25 cellular contexts compared by ENCODE assay signal in the genomic region with DNA sequence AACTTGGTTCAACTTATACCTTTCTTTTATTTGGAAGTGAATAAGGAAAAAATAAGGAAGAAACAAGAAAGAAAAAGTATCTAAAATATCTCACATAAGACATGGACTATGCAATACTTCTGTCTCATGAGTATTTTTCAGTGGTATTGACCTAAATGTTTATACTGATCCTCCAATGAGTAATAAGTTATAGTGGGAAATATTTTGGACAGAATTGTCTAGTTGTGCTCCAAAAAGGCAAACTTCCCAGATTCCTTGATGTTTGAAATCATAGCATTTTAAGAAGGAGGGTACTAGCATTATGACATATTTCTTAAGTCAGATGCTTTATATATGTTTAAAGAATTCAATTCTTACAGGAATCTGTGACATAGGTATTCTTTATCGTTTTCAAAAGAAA. TPM values are rescaled to one million over a fixed set of nuclear protein-coding genes. Genes with fewer than 3 reads are reported as not detected.
DNase-seq lines count a peak whose midpoint lies in the region; ATAC-seq, FAIRE-seq and TF ChIP-seq lines count a peak whose summit lies in the region.
"Had no signal": no experiment of that assay in that cellular context is flagged by ENCODE, and none has a peak within 500 bp of the region (broad histone marks: within the 10 kb centered on the region; RNA-seq: fewer than 3 reads in every experiment).

No MANE protein-coding gene starts in this region.

- no peak for ATAC-seq in A549
- ATAC-seq in GM21529 (IDR thresholded peaks at IDR 0.05; ENCODE audit: unreplicated experiment): no peak
- ATAC-seq: HCT116, Panc1 had no signal

- in situ Hi-C loops in GM23248 (cut with MboI): no loop called here

- H3K27me3 Mint-ChIP-seq in astrocyte (ENCODE audit: low read depth, unreplicated experiment): no peaks in the 10 kb centered on the region
- peaks cover 3% of the 10 kb centered on the region for H3K27me3 Mint-ChIP-seq in activated CD4-positive, alpha-beta memory T cell treated with anti-CD3 and anti-CD28 coated beads for 36 hours

- H3K27ac Mint-ChIP-seq in astrocyte (ENCODE audit: unreplicated experiment): no peak overlapping the region
- H3K27ac Mint-ChIP-seq in activated CD4-positive, alpha-beta memory T cell treated with anti-CD3 and anti-CD28 coated beads for 36 hours: no peak overlapping the region
- H3K27ac Mint-ChIP-seq: B cell, CD14-positive monocyte had no signal

- DNase-seq in A549 (ENCODE audit: low read depth in 1 of 2, low spot score in 1 of 2): no peak
- peak; percentile 52 for DNase-seq in GM23248
- DNase-seq in astrocyte (ENCODE audit: low read depth): peak; percentile 49
- DNase-seq in fibroblast of pulmonary artery (ENCODE audit: low read depth): peak; percentile 30
- DNase-seq in SK-N-SH: no peak
- no peak for DNase-seq in activated CD4-positive, alpha-beta memory T cell treated with anti-CD3 and anti-CD28 coated beads for 36 hours
- no peak for DNase-seq in activated gamma-delta T cell treated with Interleukin-2 at 50 U/mL for 16 hours
- DNase-seq: DMS53; NCI-H1105; NCI-H2081; NCI-H2171; NCI-H345; NCI-H524; NCI-H774; NK-92 treated with Interleukin-12 subunit alpha and Interleukin-12 subunit beta, amount 100 ng/mL, for 24 hours had no signal

- TF ChIP-seq EP300 in A549 (IDR thresholded peaks at IDR 0.05) (no peak), SK-N-SH (IDR thresholded peaks at IDR 0.05; ENCODE audit: borderline replicate concordance in 1 of 2, low read depth in 1 of 2, low read length in 1 of 2) (no peak)

- intact Hi-C loops in activated CD4-positive, alpha-beta memory T cell treated with anti-CD3 and anti-CD28 coated beads for 36 hours (cut with micrococcal nuclease): loop anchor here (5.0 kb wide), 1 partner anchor 556 kb away; no protein-coding TSS in a partner anchor

- peaks cover 60% of the 10 kb centered on the region for H3K4me1 Mint-ChIP-seq in astrocyte (ENCODE audit: low read depth, unreplicated experiment)
- peaks cover 2% of the 10 kb centered on the region for H3K4me1 Mint-ChIP-seq in activated CD4-positive, alpha-beta memory T cell treated with anti-CD3 and anti-CD28 coated beads for 36 hours (ENCODE audit: low read depth)
- H3K4me1 Mint-ChIP-seq: B cell had no signal

- peaks cover 66% of the 10 kb centered on the region for H3F3A ChIP-seq in GM23248 (ENCODE audit: insufficient read depth)
- peaks cover 51% of the 10 kb centered on the region for H3F3A ChIP-seq in SK-N-SH (replicated peaks; ENCODE audit: insufficient read depth)

- H3K4me3 ChIP-seq in A549 (no peak overlapping the region), GM23248 (no peak overlapping the region), astrocyte (ENCODE audit: insufficient read depth, low read depth, low read length) (no peak overlapping the region), fibroblast of pulmonary artery (replicated peaks; ENCODE audit: low read depth, low read length) (no peak overlapping the region), SK-N-SH (ENCODE audit: low read depth in 2 of 2, low read length in 1 of 2) (no peak overlapping the region)

- H3K4me2 ChIP-seq in A549 (no peak overlapping the region), GM23248 (ENCODE audit: unreplicated experiment) (no peak overlapping the region), astrocyte (ENCODE audit: low read length) (no peak overlapping the region), SK-N-SH (no peak overlapping the region)
- H3K4me2 ChIP-seq: KMS-11 had no signal

- H3K36me3 Mint-ChIP-seq in astrocyte (ENCODE audit: low read depth, unreplicated experiment): no peaks in the 10 kb centered on the region
- no peaks in the 10 kb centered on the region for H3K36me3 Mint-ChIP-seq in activated CD4-positive, alpha-beta memory T cell treated with anti-CD3 and anti-CD28 coated beads for 36 hours
- H3K36me3 Mint-ChIP-seq: CD14-positive monocyte had no signal

- CTCF ChIA-PET in A549 (lab: Yijun Ruan, JAX): interaction anchor here (1.0 to 3.3 kb wide), 2 partner anchors 51 to 392 kb away, joined by 3 to 21 read pairs; no protein-coding TSS in a partner anchor
- CTCF ChIA-PET in SK-N-SH (lab: Yijun Ruan, JAX): interaction anchor here (1.0 to 3.8 kb wide), 2 partner anchors 7 to 51 kb away, joined by 3 to 45 read pairs; no protein-coding TSS in a partner anchor
- CTCF ChIA-PET in activated CD4-positive, alpha-beta memory T cell treated with anti-CD3 and anti-CD28 coated beads for 36 hours (lab: Charles Lee): no interaction called here

- H3K27ac ChIP-seq in A549 (peak overlapping the region; percentile 57 to 69; a peak in 4 of 6 replicates), GM23248 (peak overlapping the region; percentile 92), astrocyte (ENCODE audit: low read depth, low read length) (peak overlapping the region; percentile 88), SK-N-SH (ENCODE audit: low read depth in 2 of 2, low read length in 1 of 2) (peak overlapping the region in 1 of 2 experiments; percentile 88; a peak in 1 of 4 replicates)
- H3K27ac ChIP-seq: 22Rv1, KMS-11 had no signal

- H3K9me3 Mint-ChIP-seq in astrocyte (ENCODE audit: unreplicated experiment): peaks cover 1% of the 10 kb centered on the region
- H3K9me3 Mint-ChIP-seq in activated CD4-positive, alpha-beta memory T cell treated with anti-CD3 and anti-CD28 coated beads for 36 hours: no peaks in the 10 kb centered on the region
- H3K9me3 Mint-ChIP-seq: CD14-positive monocyte had no signal

- FAIRE-seq in A549 (lab: Jason Lieb, UNC) (peak; percentile 23), astrocyte (lab: Jason Lieb, UNC) (no peak)
- FAIRE-seq: D721Med, H1, HTR-8/SVneo had no signal

- H3K27me3 ChIP-seq in GM23248 (replicated peaks; ENCODE audit: insufficient read depth) (no peaks in the 10 kb centered on the region), astrocyte (ENCODE audit: insufficient read depth, low read length) (no peaks in the 10 kb centered on the region), SK-N-SH (ENCODE audit: insufficient read depth) (no peaks in the 10 kb centered on the region)

- TF ChIP-seq RAD21 in A549 (conservative IDR thresholded peaks at IDR 0.05 in 1 of 2, IDR thresholded peaks at IDR 0.05 in 1 of 2) (no peak), SK-N-SH (IDR thresholded peaks at IDR 0.05; ENCODE audit: low read length) (no peak)

- H3K9me2 ChIP-seq in GM23248 (ENCODE audit: insufficient read depth): no peaks in the 10 kb centered on the region
- no peaks in the 10 kb centered on the region for H3K9me2 ChIP-seq in SK-N-SH

- no peaks in the 10 kb centered on the region for H3K36me3 ChIP-seq in GM23248 (ENCODE audit: low read depth)
- H3K36me3 ChIP-seq in astrocyte (ENCODE audit: insufficient read depth, low read length): no peaks in the 10 kb centered on the region
- no peaks in the 10 kb centered on the region for H3K36me3 ChIP-seq in SK-N-SH (replicated peaks in 1 of 2; ENCODE audit: control insufficient read depth in 1 of 2, insufficient read depth in 2 of 2, low read length in 1 of 2)

- TF ChIP-seq POLR2A in A549 (IDR thresholded peaks at IDR 0.05; ENCODE audit: low read length): no peak

- no peak overlapping the region for H3K4me3 Mint-ChIP-seq in astrocyte (ENCODE audit: unreplicated experiment)
- H3K4me3 Mint-ChIP-seq in activated CD4-positive, alpha-beta memory T cell treated with anti-CD3 and anti-CD28 coated beads for 36 hours: no peak overlapping the region
- H3K4me3 Mint-ChIP-seq: B cell, CD14-positive monocyte had no signal

- TF ChIP-seq CTCF in A549 (IDR thresholded peaks at IDR 0.05) (no peak), astrocyte (IDR thresholded peaks at IDR 0.05; ENCODE audit: insufficient read depth, low read depth, low read length) (no peak), fibroblast of pulmonary artery (IDR thresholded peaks at IDR 0.05; ENCODE audit: low read length, missing control alignments) (no peak), SK-N-SH (IDR thresholded peaks at IDR 0.05) (no peak)

- H3K4me1 ChIP-seq in A549: peaks cover 55% of the 10 kb centered on the region
- peaks cover 69% of the 10 kb centered on the region for H3K4me1 ChIP-seq in GM23248 (ENCODE audit: insufficient read depth)
- peaks cover 40% of the 10 kb centered on the region for H3K4me1 ChIP-seq in astrocyte (ENCODE audit: insufficient read depth, low read length)
- peaks cover 9 to 32% of the 10 kb centered on the region in 2 experiments; a peak in 3 of 4 replicates for H3K4me1 ChIP-seq in SK-N-SH (ENCODE audit: control insufficient read depth in 1 of 2, insufficient read depth in 2 of 2, low read depth in 1 of 2, low read length in 1 of 2)

- no peak overlapping the region for H3K9ac ChIP-seq in GM23248
- no peak overlapping the region for H3K9ac ChIP-seq in astrocyte (ENCODE audit: low read length)
- H3K9ac ChIP-seq in SK-N-SH: no peak overlapping the region
- H3K9ac ChIP-seq: KMS-11 had no signal

- 0 out of 2 replicates have a peak, but pooled peaks cover 2% of the 10 kb centered on the region for H3K79me2 ChIP-seq in GM23248 (ENCODE audit: insufficient read depth)
- H3K79me2 ChIP-seq in astrocyte (ENCODE audit: insufficient read depth, low read length): no peaks in the 10 kb centered on the region
- no peaks in the 10 kb centered on the region; the same call in 1 of the 2 replicates for H3K79me2 ChIP-seq in SK-N-SH (ENCODE audit: insufficient read depth)

- H4K20me1 ChIP-seq in GM23248 (ENCODE audit: insufficient read depth) (no peaks in the 10 kb centered on the region), astrocyte (ENCODE audit: insufficient read depth, low read length) (no peaks in the 10 kb centered on the region), SK-N-SH (ENCODE audit: insufficient read depth) (no peaks in the 10 kb centered on the region)

- WGBS in A549 (ENCODE audit: missing lambda C conversion rate): 95% methylated on average over 1 of the region's 1 CpG
- WGBS in GM23248 (ENCODE audit: low coverage in 1 of 2, low lambda C conversion rate in 2 of 2, missing lambda C conversion rate in 2 of 2), 2 experiments: 51 to 67% methylated on average over 1 of the region's 1 CpG
- 96% methylated on average over 1 of the region's 1 CpG for WGBS in SK-N-SH (ENCODE audit: low lambda C conversion rate)

- POLR2A ChIA-PET in A549 (lab: Yijun Ruan, JAX): no interaction called here
- POLR2A ChIA-PET in SK-N-SH (lab: Yijun Ruan, JAX): no interaction called here
- POLR2A ChIA-PET in activated CD4-positive, alpha-beta memory T cell treated with anti-CD3 and anti-CD28 coated beads for 36 hours (lab: Charles Lee): no interaction called here

- no peak overlapping the region for H2AFZ ChIP-seq in GM23248
- no peak overlapping the region for H2AFZ ChIP-seq in astrocyte (ENCODE audit: low read depth, low read length)
- no peak overlapping the region for H2AFZ ChIP-seq in SK-N-SH (ENCODE audit: low read depth)

- H3K9me3 ChIP-seq in A549: no peaks in the 10 kb centered on the region
- no peaks in the 10 kb centered on the region for H3K9me3 ChIP-seq in GM23248 (ENCODE audit: low read depth)
- H3K9me3 ChIP-seq in astrocyte (ENCODE audit: insufficient read depth, low read depth, low read length): no peaks in the 10 kb centered on the region
- H3K9me3 ChIP-seq in SK-N-SH: no peaks in the 10 kb centered on the region

RNA-seq across cellular contexts. Expression of a gene that starts 34.5 kb away (rescaled TPM):
- 369 and 454 TPM in 2 replicates for polyA plus RNA-seq in A549 (2011; rRNA removed)
- polyA plus RNA-seq in A549 (2012; cell fraction: cytosol; rRNA removed): 308 and 386 TPM in 2 replicates
- polyA plus RNA-seq in A549 (2012; cell fraction: nucleus; rRNA removed): 121 and 135 TPM in 2 replicates
- polyA plus RNA-seq in A549 (2017; fragmentation: RNase III; extraction: RNeasy Plus Mini Kit Qiagen cat#74134 plus additional on column Dnase treatment): 381 to 414 TPM (median 391 TPM) in 3 replicates
- polyA minus RNA-seq in A549 (2011; rRNA and poly(A)+ RNA removed): 48.8 and 53.9 TPM in 2 replicates
- 121 and 124 TPM in 2 replicates for total RNA-seq in GM23248 (2014; rRNA removed; shearing (Covaris generic))
- polyA plus RNA-seq in GM23248 (2016; fragmentation: Nextera tagmentation; extraction: Ambion mirVana): 58.4 and 60.4 TPM in 2 replicates
- total RNA-seq in astrocyte: 260 and 273 TPM in 2 replicates
- polyA plus RNA-seq in SK-N-SH (2012; rRNA removed): 77.8 and 107 TPM in 2 replicates
- polyA plus RNA-seq in SK-N-SH (2012; cell fraction: cytosol; rRNA removed): 94.2 and 104 TPM in 2 replicates
- polyA plus RNA-seq in SK-N-SH (2012; cell fraction: nucleus; rRNA removed): 33.6 and 36.0 TPM in 2 replicates
- under 1 TPM; 0.27 to 0.48 TPM for total RNA-seq in activated CD4-positive, alpha-beta memory T cell treated with anti-CD3 and anti-CD28 coated beads for 36 hours

Comparison
In these comparisons a context has a peak if more than half of its experiments do, and no peak if none do; other contexts are left out.
1. DNase-seq: peak in GM23248 (single experiment), astrocyte (single experiment) and fibroblast of pulmonary artery (single experiment); none in A549 (0 of 2), SK-N-SH (single experiment), activated CD4-positive, alpha-beta memory T cell treated with anti-CD3 and anti-CD28 coated beads for 36 hours (single experiment) and activated gamma-delta T cell treated with Interleukin-2 at 50 U/mL for 16 hours (single experiment).
2. RNA of a gene that starts 34.5 kb away (total RNA-seq): 260 to 273 TPM in astrocyte and 121 to 124 TPM in GM23248; 0.27 to 0.48 TPM in activated CD4-positive, alpha-beta memory T cell treated with anti-CD3 and anti-CD28 coated beads for 36 hours; every median in the first group is over 10 times any median in the second.